Comparison of ENCODE assay signal across 1 cellular context in the genomic region with DNA sequence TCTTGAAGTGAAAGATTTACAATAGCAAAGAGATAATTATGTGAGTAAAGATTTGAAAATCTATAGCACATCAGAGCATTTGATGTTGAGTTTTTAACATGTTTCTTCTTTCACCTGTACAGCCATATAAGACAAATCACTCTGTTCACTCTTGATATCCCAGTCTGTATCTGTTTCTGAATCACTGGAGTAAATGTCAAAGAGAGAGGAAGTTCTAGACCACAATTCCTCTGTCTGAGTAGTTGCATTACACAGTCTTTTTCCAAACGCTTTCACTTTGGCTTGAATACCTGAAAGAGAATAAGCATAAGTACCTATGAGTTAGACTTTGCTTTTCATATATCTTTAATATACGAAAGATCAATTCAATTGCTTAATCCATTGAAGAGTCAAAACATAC.
TF ChIP-seq lines count a peak whose summit lies in the region.

No MANE protein-coding gene starts in this region.

TF ChIP-seq in IMR-90, 13 proteins besides CTCF, POLR2A, EP300 and RAD21:
- TF ChIP-seq CHD1 (IDR thresholded peaks at IDR 0.05; ENCODE audit: low read depth, low read length) (no peak), FOS (IDR thresholded peaks at IDR 0.05; ENCODE audit: low read depth, low read length) (no peak), RCOR1 (IDR thresholded peaks at IDR 0.05; ENCODE audit: insufficient replicate concordance, low read length) (no peak), RFX5 (IDR thresholded peaks at IDR 0.05; ENCODE audit: low read depth, low read length) (no peak), MXI1 (IDR thresholded peaks at IDR 0.05; ENCODE audit: borderline replicate concordance, low read depth, low read length) (no peak), NFE2L2 (IDR thresholded peaks at IDR 0.05; ENCODE audit: low read depth, low read length) (no peak), MAFK (IDR thresholded peaks at IDR 0.05; ENCODE audit: low read depth, low read length) (no peak), BHLHE40 (IDR thresholded peaks at IDR 0.05; ENCODE audit: low read depth, low read length) (no peak), MAZ (IDR thresholded peaks at IDR 0.05; ENCODE audit: borderline replicate concordance, low read depth, low read length) (no peak), CEBPB (IDR thresholded peaks at IDR 0.05; ENCODE audit: low read depth, low read length) (no peak)
- TF ChIP-seq, protein P1, sequence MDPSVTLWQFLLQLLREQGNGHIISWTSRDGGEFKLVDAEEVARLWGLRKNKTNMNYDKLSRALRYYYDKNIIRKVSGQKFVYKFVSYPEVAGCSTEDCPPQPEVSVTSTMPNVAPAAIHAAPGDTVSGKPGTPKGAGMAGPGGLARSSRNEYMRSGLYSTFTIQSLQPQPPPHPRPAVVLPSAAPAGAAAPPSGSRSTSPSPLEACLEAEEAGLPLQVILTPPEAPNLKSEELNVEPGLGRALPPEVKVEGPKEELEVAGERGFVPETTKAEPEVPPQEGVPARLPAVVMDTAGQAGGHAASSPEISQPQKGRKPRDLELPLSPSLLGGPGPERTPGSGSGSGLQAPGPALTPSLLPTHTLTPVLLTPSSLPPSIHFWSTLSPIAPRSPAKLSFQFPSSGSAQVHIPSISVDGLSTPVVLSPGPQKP (IDR thresholded peaks at IDR 0.05; ENCODE audit: borderline replicate concordance, low read depth, low read length) = no peak
